ENCODE assay signal across 14 cellular contexts in genomic region chr5:151130922-151131891, GRCh38. TPM values are rescaled to one million over a fixed set of nuclear protein-coding genes. Genes with fewer than 3 reads are reported as not detected.
DNase-seq lines count a peak whose midpoint lies in the region; ATAC-seq, FAIRE-seq and TF ChIP-seq lines count a peak whose summit lies in the region.
"Had no signal": no experiment of that assay in that cellular context is flagged by ENCODE, and none has a peak within 500 bp of the region (broad histone marks: within the 10 kb centered on the region; RNA-seq: fewer than 3 reads in every experiment).

No MANE protein-coding gene starts in this region.

- H3K27ac Mint-ChIP-seq in activated naive CD4-positive, alpha-beta T cell treated with anti-CD3 and anti-CD28 coated beads for 36 hours: peak overlapping the region; percentile 90
- peak overlapping the region; percentile 92 for H3K27ac Mint-ChIP-seq in T-helper 17 cell
- H3K27ac Mint-ChIP-seq in stimulated activated naive CD8-positive, alpha-beta T cell treated with anti-CD3 and anti-CD28 coated beads, Interleukin-15, amount 100 ng/mL, for 72 hours: peak overlapping the region; percentile 94 to 95

- no peak for TF ChIP-seq CTCF in kidney (IDR thresholded peaks at IDR 0.05; ENCODE audit: borderline replicate concordance, extremely low read depth, insufficient read depth)

- peaks cover 77% of the 10 kb centered on the region for H3K4me1 Mint-ChIP-seq in activated naive CD4-positive, alpha-beta T cell treated with anti-CD3 and anti-CD28 coated beads for 36 hours (ENCODE audit: low read depth)
- peaks cover 57% of the 10 kb centered on the region for H3K4me1 Mint-ChIP-seq in T-helper 17 cell
- H3K4me1 Mint-ChIP-seq in stimulated activated naive CD8-positive, alpha-beta T cell treated with anti-CD3 and anti-CD28 coated beads, Interleukin-15, amount 100 ng/mL, for 72 hours: peaks cover 89% of the 10 kb centered on the region

- peaks cover 2 to 8% of the 10 kb centered on the region in 2 donors for H3K4me1 ChIP-seq in kidney (ENCODE audit: control insufficient read depth in 1 of 2, insufficient read depth in 1 of 2, low read depth in 1 of 2, low read length in 2 of 2)

- no peak overlapping the region for H3K4me3 Mint-ChIP-seq in activated naive CD4-positive, alpha-beta T cell treated with anti-CD3 and anti-CD28 coated beads for 36 hours
- H3K4me3 Mint-ChIP-seq in T-helper 17 cell: peak overlapping the region; percentile 67
- H3K4me3 Mint-ChIP-seq in stimulated activated naive CD8-positive, alpha-beta T cell treated with anti-CD3 and anti-CD28 coated beads, Interleukin-15, amount 100 ng/mL, for 72 hours: peak overlapping the region in 1 of 2 donors; percentile 20

- H3K9me3 ChIP-seq in T-helper 17 cell (ENCODE audit: control insufficient read depth, low read length, poor library complexity, severe bottlenecking) (no peaks in the 10 kb centered on the region), kidney (ENCODE audit: control insufficient read depth in 1 of 2, low read length in 2 of 2) (no peaks in the 10 kb centered on the region)
- H3K9me3 ChIP-seq: psoas muscle had no signal

- peaks cover 53% of the 10 kb centered on the region for H3K36me3 Mint-ChIP-seq in activated naive CD4-positive, alpha-beta T cell treated with anti-CD3 and anti-CD28 coated beads for 36 hours (ENCODE audit: low read depth)
- peaks cover 27% of the 10 kb centered on the region for H3K36me3 Mint-ChIP-seq in T-helper 17 cell (ENCODE audit: low read depth)

- intact Hi-C loops in activated naive CD4-positive, alpha-beta T cell treated with anti-CD3 and anti-CD28 coated beads for 36 hours (cut with micrococcal nuclease): no loop called here
- intact Hi-C loops in kidney (cut with DNase I): no loop called here

- peak; percentile 59 for DNase-seq in activated naive CD4-positive, alpha-beta T cell treated with anti-CD3 and anti-CD28 coated beads for 36 hours
- DNase-seq in activated naive CD4-positive, alpha-beta T cell treated with Interleukin-2 at 50 U/mL for 16 hours: no peak
- DNase-seq in T-helper 17 cell (no peak), kidney (peak; percentile 81), anterior cingulate cortex (lab: John Stamatoyannopoulos, UW) (no peak), NCI-H748 (lab: John Stamatoyannopoulos, UW; ENCODE audit: unreplicated experiment) (no peak), T-helper 9 cell (no peak)
- DNase-seq in stimulated activated naive CD8-positive, alpha-beta T cell treated with anti-CD3 and anti-CD28 coated beads, Interleukin-15, amount 100 ng/mL, for 72 hours: no peak
- DNase-seq: activated gamma-delta T cell treated with Interleukin-2 at 50 U/mL for 16 hours; dermis blood vessel endothelial cell; NCI-H1694; psoas muscle; stimulated activated CD4-positive, alpha-beta T cell treated with anti-CD3 and anti-CD28 coated beads, Interleukin-4, amount 100 ng/mL, for 4 hours had no signal

- CTCF ChIA-PET in activated naive CD4-positive, alpha-beta T cell treated with anti-CD3 and anti-CD28 coated beads for 36 hours (lab: Charles Lee): interaction anchor here (0.9 to 12.1 kb wide), 4 partner anchors 15 to 50 kb away, joined by 3 to 392 read pairs (median 100); no protein-coding TSS in a partner anchor

- H3K9me3 Mint-ChIP-seq in activated naive CD4-positive, alpha-beta T cell treated with anti-CD3 and anti-CD28 coated beads for 36 hours: no peaks in the 10 kb centered on the region
- H3K9me3 Mint-ChIP-seq in stimulated activated naive CD8-positive, alpha-beta T cell treated with anti-CD3 and anti-CD28 coated beads, Interleukin-15, amount 100 ng/mL, for 72 hours: no peaks in the 10 kb centered on the region

- peaks cover 42 to 61% of the 10 kb centered on the region in 2 donors for H3K36me3 ChIP-seq in kidney (ENCODE audit: control insufficient read depth in 1 of 2, insufficient read depth in 2 of 2, low read length in 2 of 2)

- H3K9ac ChIP-seq in kidney (ENCODE audit: low read length in 2 of 2): peak overlapping the region in 1 of 2 donors; percentile 44

- ATAC-seq in T-helper 17 cell: peak; percentile 18
- ATAC-seq in stimulated activated naive CD8-positive, alpha-beta T cell treated with anti-CD3 and anti-CD28 coated beads, Interleukin-15, amount 100 ng/mL, for 72 hours: no peak
- ATAC-seq: psoas muscle had no signal

- H3K4me3 ChIP-seq in kidney (ENCODE audit: low read length in 2 of 2): no peak overlapping the region
- H3K4me3 ChIP-seq: psoas muscle had no signal

- H3K27me3 Mint-ChIP-seq in activated naive CD4-positive, alpha-beta T cell treated with anti-CD3 and anti-CD28 coated beads for 36 hours (ENCODE audit: low read depth): no peaks in the 10 kb centered on the region
- no peaks in the 10 kb centered on the region for H3K27me3 Mint-ChIP-seq in T-helper 17 cell
- no peaks in the 10 kb centered on the region for H3K27me3 Mint-ChIP-seq in stimulated activated naive CD8-positive, alpha-beta T cell treated with anti-CD3 and anti-CD28 coated beads, Interleukin-15, amount 100 ng/mL, for 72 hours

- peak overlapping the region; percentile 81 to 84 for H3K27ac ChIP-seq in kidney (ENCODE audit: low read depth in 2 of 2, low read length in 2 of 2)
- H3K27ac ChIP-seq: psoas muscle had no signal

- no peak for FAIRE-seq in kidney (lab: Jason Lieb, UNC)
- FAIRE-seq: TTC549 had no signal

RNA-seq across cellular contexts. Expression of gene ANXA6, which starts 26.4 kb away (rescaled TPM):
- 100 to 1,000 TPM; 272 to 284 TPM for total RNA-seq in activated naive CD4-positive, alpha-beta T cell treated with anti-CD3 and anti-CD28 coated beads for 36 hours
- 100 to 1,000 TPM; 258 to 307 TPM for total RNA-seq in T-helper 17 cell
- total RNA-seq in kidney: 107 TPM
- polyA plus RNA-seq in kidney (ENCODE audit: insufficient read depth, low read depth, low replicate concordance): 183 TPM

RNA-seq across cellular contexts. Expression of gene TNIP1, which starts 50.4 kb away (rescaled TPM):
- 100 to 1,000 TPM; 238 to 263 TPM for total RNA-seq in activated naive CD4-positive, alpha-beta T cell treated with anti-CD3 and anti-CD28 coated beads for 36 hours
- total RNA-seq in T-helper 17 cell: 100 to 1,000 TPM; 227 to 245 TPM
- total RNA-seq in kidney: 132 TPM
- polyA plus RNA-seq in kidney (ENCODE audit: insufficient read depth, low read depth, low replicate concordance): 109 TPM

Comparison
In these comparisons a context has a peak if more than half of its experiments do, and no peak if none do; other contexts are left out.
1. DNase-seq: peak in activated naive CD4-positive, alpha-beta T cell treated with anti-CD3 and anti-CD28 coated beads for 36 hours (single experiment) and kidney (single experiment); none in activated naive CD4-positive, alpha-beta T cell treated with Interleukin-2 at 50 U/mL for 16 hours (single experiment), T-helper 17 cell (0 of 3), stimulated activated naive CD8-positive, alpha-beta T cell treated with anti-CD3 and anti-CD28 coated beads, Interleukin-15, amount 100 ng/mL, for 72 hours (0 of 2), anterior cingulate cortex (0 of 58), NCI-H748 (single experiment) and T-helper 9 cell (single experiment).
2. Peak in every context shown above with its lines, with median percentiles within 50 percentile points of each other: H3K27ac Mint-ChIP-seq.